In the genomic region with DNA sequence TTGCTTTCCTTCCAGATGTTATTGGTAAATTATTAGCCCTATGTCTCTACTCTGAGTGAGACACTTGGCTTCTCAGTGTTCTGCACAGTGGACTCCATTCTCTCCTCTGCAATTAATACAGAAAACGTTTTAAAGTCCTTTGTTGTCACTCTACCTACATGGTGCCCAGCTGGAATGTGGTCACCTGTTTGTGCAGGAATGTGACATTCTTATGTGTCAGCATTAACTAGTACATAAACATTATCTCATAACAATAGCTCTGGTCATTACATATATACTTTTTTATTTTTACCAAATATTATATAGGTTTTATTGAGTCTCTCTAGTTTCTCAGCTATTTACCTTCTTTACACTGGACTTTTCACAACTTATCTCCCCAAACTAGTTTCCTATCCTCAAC, we compare ENCODE assay signal across 23 cellular contexts.
"Had no signal": no experiment of that assay in that cellular context is flagged by ENCODE, and none has a peak within 500 bp of the region (broad histone marks: within the 10 kb centered on the region; RNA-seq: fewer than 3 reads in every experiment).

No MANE protein-coding gene starts in this region.

- FAIRE-seq: frontal cortex, keratinocyte had no signal

- H3K4me1 Mint-ChIP-seq: naive B cell; stimulated activated naive B cell treated with anti-CD40 and anti-IgM and Interleukin-4, amounts not matched to agents 10 μg/mL and 1 μg/mL and 100 μg/mL, for 72 hours; stimulated activated naive CD8-positive, alpha-beta T cell treated with anti-CD3 and anti-CD28 coated beads, Interleukin-15, amount 100 ng/mL, for 72 hours had no signal

- ATAC-seq: left lung; mucosa of descending colon; natural killer cell treated with Interleukin-12 subunit alpha and Interleukin-12 subunit beta and Interleukin-15 and Interleukin-18, amount 100 ng/mL, for 72 hours; psoas muscle; right cardiac atrium; stimulated activated naive B cell treated with anti-CD40 and anti-IgM and Interleukin-4, amounts not matched to agents 10 μg/mL and 1 μg/mL and 100 μg/mL, for 72 hours; stimulated activated naive CD8-positive, alpha-beta T cell treated with anti-CD3 and anti-CD28 coated beads, Interleukin-15, amount 100 ng/mL, for 72 hours had no signal

- H3K4me3 ChIP-seq: left lung, mucosa of descending colon, neural progenitor cell, psoas muscle, skin epidermis, suprapubic skin, transverse colon, upper lobe of right lung, vagina had no signal

- H3K27ac Mint-ChIP-seq: mesothelial cell of epicardium; naive B cell; natural killer cell treated with Interleukin-12 subunit alpha and Interleukin-12 subunit beta and Interleukin-15 and Interleukin-18, amount 100 ng/mL, for 72 hours; neural progenitor cell; stimulated activated naive B cell treated with anti-CD40 and anti-IgM and Interleukin-4, amounts not matched to agents 10 μg/mL and 1 μg/mL and 100 μg/mL, for 72 hours; stimulated activated naive CD8-positive, alpha-beta T cell treated with anti-CD3 and anti-CD28 coated beads, Interleukin-15, amount 100 ng/mL, for 72 hours had no signal

- H2AFZ ChIP-seq: neural progenitor cell had no signal

- H3K4me2 ChIP-seq: neural progenitor cell had no signal

- H3K27ac ChIP-seq: left lung, neural progenitor cell, psoas muscle, skin epidermis, suprapubic skin, transverse colon, upper lobe of right lung, vagina had no signal

- H3K4me3 Mint-ChIP-seq: mesothelial cell of epicardium; naive B cell; natural killer cell treated with Interleukin-12 subunit alpha and Interleukin-12 subunit beta and Interleukin-15 and Interleukin-18, amount 100 ng/mL, for 72 hours; neural progenitor cell; stimulated activated naive B cell treated with anti-CD40 and anti-IgM and Interleukin-4, amounts not matched to agents 10 μg/mL and 1 μg/mL and 100 μg/mL, for 72 hours; stimulated activated naive CD8-positive, alpha-beta T cell treated with anti-CD3 and anti-CD28 coated beads, Interleukin-15, amount 100 ng/mL, for 72 hours had no signal

- H3K36me3 ChIP-seq: left lung, neural progenitor cell, suprapubic skin, transverse colon, upper lobe of right lung, vagina had no signal

- H3K9me3 ChIP-seq: left lung, mucosa of descending colon, psoas muscle, suprapubic skin, transverse colon, upper lobe of right lung, vagina had no signal

- H3K36me3 Mint-ChIP-seq: mesothelial cell of epicardium; naive B cell; natural killer cell treated with Interleukin-12 subunit alpha and Interleukin-12 subunit beta and Interleukin-15 and Interleukin-18, amount 100 ng/mL, for 72 hours; neural progenitor cell; stimulated activated naive B cell treated with anti-CD40 and anti-IgM and Interleukin-4, amounts not matched to agents 10 μg/mL and 1 μg/mL and 100 μg/mL, for 72 hours had no signal

- H3K9ac ChIP-seq: neural progenitor cell had no signal

- DNase-seq: cortex of kidney; hypothalamus; left lung; mesenchymal stem cell; mucosa of descending colon; naive B cell; posterior cingulate gyrus; psoas muscle; right cardiac atrium; stimulated activated CD4-positive, alpha-beta T cell treated with anti-CD3 and anti-CD28 coated beads, Interleukin-15, amount 100 ng/mL, for 24 hours; stimulated activated CD4-positive, alpha-beta T cell treated with anti-CD3 and anti-CD28 coated beads, Interleukin-2, amount 100 ng/mL, for 48 hours; stimulated activated naive B cell treated with anti-CD40 and anti-IgM and Interleukin-4, amounts not matched to agents 10 μg/mL and 1 μg/mL and 100 μg/mL, for 72 hours; stimulated activated naive CD8-positive, alpha-beta T cell treated with anti-CD3 and anti-CD28 coated beads, Interleukin-15, amount 100 ng/mL, for 72 hours; transverse colon; upper lobe of right lung had no signal

- H3K27me3 Mint-ChIP-seq: stimulated activated naive B cell treated with anti-CD40 and anti-IgM and Interleukin-4, amounts not matched to agents 10 μg/mL and 1 μg/mL and 100 μg/mL, for 72 hours; stimulated activated naive CD8-positive, alpha-beta T cell treated with anti-CD3 and anti-CD28 coated beads, Interleukin-15, amount 100 ng/mL, for 72 hours had no signal

- H3K9me3 Mint-ChIP-seq: naive B cell; natural killer cell treated with Interleukin-12 subunit alpha and Interleukin-12 subunit beta and Interleukin-15 and Interleukin-18, amount 100 ng/mL, for 72 hours; neural progenitor cell; stimulated activated naive B cell treated with anti-CD40 and anti-IgM and Interleukin-4, amounts not matched to agents 10 μg/mL and 1 μg/mL and 100 μg/mL, for 72 hours; stimulated activated naive CD8-positive, alpha-beta T cell treated with anti-CD3 and anti-CD28 coated beads, Interleukin-15, amount 100 ng/mL, for 72 hours had no signal

- H3K27me3 ChIP-seq: left lung, neural progenitor cell, suprapubic skin, transverse colon, upper lobe of right lung, vagina had no signal
